ENCODE assay signal across 17 cellular contexts in genomic region chr10:72790216-72790990, GRCh38.
"Had no signal": no experiment of that assay in that cellular context is flagged by ENCODE, and none has a peak within 500 bp of the region (broad histone marks: within the 10 kb centered on the region; RNA-seq: fewer than 3 reads in every experiment).

No MANE protein-coding gene starts in this region.

- H3K36me3 ChIP-seq: tibial artery, vagina, WERI-Rb-1 had no signal

- H3K27ac ChIP-seq: tibial artery, vagina, WERI-Rb-1 had no signal

- H3K27ac Mint-ChIP-seq: natural killer cell treated with Interleukin-12 subunit alpha and Interleukin-12 subunit beta and Interleukin-15 and Interleukin-18, amount 100 ng/mL, for 72 hours; stimulated activated memory B cell treated with anti-CD40 and anti-IgM and Interleukin-4, amounts not matched to agents 10 μg/mL and 1 μg/mL and 100 μg/mL, for 72 hours had no signal

- DNase-seq: activated CD4-positive, alpha-beta T cell treated with anti-CD3 and anti-CD28 coated beads for 36 hours; activated CD8-positive, alpha-beta T cell treated with anti-CD3 and anti-CD28 coated beads for 36 hours; activated gamma-delta T cell; activated T-cell treated with anti-CD3 and anti-CD28 coated beads, Interleukin-2, amount 50 U/mL, for 48 hours; amniotic stem cell; dorsolateral prefrontal cortex; hippocampal formation; mesenchymal stem cell; occipital lobe; stimulated activated CD4-positive, alpha-beta T cell treated with anti-CD3 and anti-CD28 coated beads, Interleukin-2, amount 100 ng/mL, for 48 hours; tibial artery; WERI-Rb-1 had no signal

- H3K27me3 ChIP-seq: dorsolateral prefrontal cortex, tibial artery, vagina had no signal

- H3K4me3 Mint-ChIP-seq: activated CD4-positive, alpha-beta T cell treated with anti-CD3 and anti-CD28 coated beads for 36 hours; activated CD8-positive, alpha-beta T cell treated with anti-CD3 and anti-CD28 coated beads for 36 hours; natural killer cell treated with Interleukin-12 subunit alpha and Interleukin-12 subunit beta and Interleukin-15 and Interleukin-18, amount 100 ng/mL, for 72 hours; stimulated activated memory B cell treated with anti-CD40 and anti-IgM and Interleukin-4, amounts not matched to agents 10 μg/mL and 1 μg/mL and 100 μg/mL, for 72 hours had no signal

- H3K36me3 Mint-ChIP-seq: activated naive CD4-positive, alpha-beta T cell treated with anti-CD3 and anti-CD28 coated beads, Interleukin-2, amount 50 U/mL, for 72 hours; natural killer cell treated with Interleukin-12 subunit alpha and Interleukin-12 subunit beta and Interleukin-15 and Interleukin-18, amount 100 ng/mL, for 72 hours had no signal

- H3K9me3 ChIP-seq: tibial artery, vagina had no signal

- H3K4me3 ChIP-seq: dorsolateral prefrontal cortex, tibial artery, vagina had no signal

- ATAC-seq: activated CD4-positive, alpha-beta T cell treated with anti-CD3 and anti-CD28 coated beads for 36 hours; activated CD8-positive, alpha-beta T cell treated with anti-CD3 and anti-CD28 coated beads for 36 hours; activated naive CD4-positive, alpha-beta T cell treated with anti-CD3 and anti-CD28 coated beads, Interleukin-2, amount 50 U/mL, for 72 hours; esophagus mucosa; natural killer cell treated with Interleukin-12 subunit alpha and Interleukin-12 subunit beta and Interleukin-15 and Interleukin-18, amount 100 ng/mL, for 72 hours; stimulated activated memory B cell treated with anti-CD40 and anti-IgM and Interleukin-4, amounts not matched to agents 10 μg/mL and 1 μg/mL and 100 μg/mL, for 72 hours had no signal

- H3K27me3 Mint-ChIP-seq: activated CD4-positive, alpha-beta T cell treated with anti-CD3 and anti-CD28 coated beads for 36 hours; activated CD8-positive, alpha-beta T cell treated with anti-CD3 and anti-CD28 coated beads for 36 hours; natural killer cell treated with Interleukin-12 subunit alpha and Interleukin-12 subunit beta and Interleukin-15 and Interleukin-18, amount 100 ng/mL, for 72 hours; stimulated activated memory B cell treated with anti-CD40 and anti-IgM and Interleukin-4, amounts not matched to agents 10 μg/mL and 1 μg/mL and 100 μg/mL, for 72 hours had no signal

- H3K9me3 Mint-ChIP-seq: activated CD8-positive, alpha-beta T cell treated with anti-CD3 and anti-CD28 coated beads for 36 hours; activated naive CD4-positive, alpha-beta T cell treated with anti-CD3 and anti-CD28 coated beads, Interleukin-2, amount 50 U/mL, for 72 hours; natural killer cell treated with Interleukin-12 subunit alpha and Interleukin-12 subunit beta and Interleukin-15 and Interleukin-18, amount 100 ng/mL, for 72 hours; stimulated activated memory B cell treated with anti-CD40 and anti-IgM and Interleukin-4, amounts not matched to agents 10 μg/mL and 1 μg/mL and 100 μg/mL, for 72 hours had no signal
